13 cellular contexts compared by ENCODE assay signal in the genomic region with DNA sequence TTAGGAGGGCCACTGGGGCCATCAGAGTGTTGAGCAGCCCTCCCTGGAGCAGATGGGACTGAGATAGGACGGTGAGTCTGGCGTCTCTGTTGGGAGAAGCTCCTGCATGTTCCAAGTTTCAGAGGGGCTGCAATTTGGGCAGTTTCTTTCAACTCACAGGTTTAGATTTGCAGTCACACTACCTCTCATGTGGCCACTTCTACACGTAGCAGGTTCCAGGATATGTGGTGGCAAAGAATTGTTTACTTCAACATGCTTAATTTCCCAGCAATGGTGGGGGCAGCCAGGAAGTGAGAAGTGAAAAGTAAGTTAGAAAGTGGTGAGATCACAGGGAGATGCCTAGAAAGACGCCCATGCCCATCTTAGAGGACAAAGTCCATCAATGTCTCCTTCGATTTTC. TPM values are rescaled to one million over a fixed set of nuclear protein-coding genes. Genes with fewer than 3 reads are reported as not detected.
DNase-seq lines count a peak whose midpoint lies in the region; ATAC-seq and TF ChIP-seq lines count a peak whose summit lies in the region.
"Had no signal": no experiment of that assay in that cellular context is flagged by ENCODE, and none has a peak within 500 bp of the region (broad histone marks: within the 10 kb centered on the region; RNA-seq: fewer than 3 reads in every experiment).

No MANE protein-coding gene starts in this region.

- H3K27me3 ChIP-seq in OCI-LY3 (ENCODE audit: low read depth, low read length), result no peaks in the 10 kb centered on the region
- no peaks in the 10 kb centered on the region for H3K27me3 ChIP-seq in spleen (replicated peaks in 1 of 7)
- H3K27me3 ChIP-seq in SJCRH30, result no peaks in the 10 kb centered on the region
- H3K27me3 ChIP-seq in smooth muscle cell (ENCODE audit: low read depth), result no peaks in the 10 kb centered on the region
- H3K27me3 ChIP-seq: esophagus squamous epithelium, upper lobe of right lung had no signal

- no peaks in the 10 kb centered on the region for H3K9me3 Mint-ChIP-seq in activated naive CD8-positive, alpha-beta T cell (ENCODE audit: low read depth)
- H3K9me3 Mint-ChIP-seq: neural crest cell had no signal

- peak; percentile 33 for ATAC-seq in GM18502 (IDR thresholded peaks at IDR 0.05; ENCODE audit: poor library complexity, unreplicated experiment)
- ATAC-seq: upper lobe of right lung had no signal

- 43 to 57% (median 54%) methylated on average over 5 of the region's 5 CpGs for WGBS in spleen, 5 donors
- 73% methylated on average over 5 of the region's 5 CpGs for WGBS in smooth muscle cell (ENCODE audit: low lambda C conversion rate)

- H3K4me3 Mint-ChIP-seq in activated naive CD8-positive, alpha-beta T cell, result peak overlapping the region; percentile 65
- H3K4me3 Mint-ChIP-seq: neural crest cell had no signal

- H3K4me3 ChIP-seq in OCI-LY3 (ENCODE audit: low read length) (no peak overlapping the region), spleen (peak overlapping the region in 1 of 8 donors; percentile 29), SJCRH30 (no peak overlapping the region), smooth muscle cell (no peak overlapping the region), OCI-LY7 (ENCODE audit: low read depth, low read length, poor library complexity, severe bottlenecking) (no peak overlapping the region)
- H3K4me3 ChIP-seq: esophagus squamous epithelium, upper lobe of right lung had no signal

- H3K27me3 Mint-ChIP-seq in activated naive CD8-positive, alpha-beta T cell, result no peaks in the 10 kb centered on the region

- H3K27ac ChIP-seq in OCI-LY3 (ENCODE audit: low read length) (no peak overlapping the region), spleen (peak overlapping the region; percentile 65 to 85 (median 74)), SJCRH30 (no peak overlapping the region), smooth muscle cell (ENCODE audit: low read depth) (no peak overlapping the region), OCI-LY7 (ENCODE audit: low read depth, low read length, poor library complexity, severe bottlenecking) (no peak overlapping the region)
- H3K27ac ChIP-seq: upper lobe of right lung had no signal

- TF ChIP-seq POLR2A in spleen (IDR thresholded peaks at IDR 0.05), result no peak

- H3K36me3 ChIP-seq in OCI-LY3 (replicated peaks; ENCODE audit: low read depth, low read length) (peaks cover 7% of the 10 kb centered on the region), spleen (peaks cover 0 to 24% (median 0%) of the 10 kb centered on the region in 6 donors), SJCRH30 (peaks cover 22% of the 10 kb centered on the region), smooth muscle cell (ENCODE audit: low read depth) (no peaks in the 10 kb centered on the region), OCI-LY7 (ENCODE audit: insufficient read depth, low read length) (no peaks in the 10 kb centered on the region; the same call in 1 of the 2 replicates)
- H3K36me3 ChIP-seq: upper lobe of right lung had no signal

- H3K4me1 ChIP-seq in OCI-LY3 (ENCODE audit: low read length), result peaks cover 40% of the 10 kb centered on the region
- peaks cover 49 to 100% (median 90%) of the 10 kb centered on the region in 6 donors for H3K4me1 ChIP-seq in spleen
- H3K4me1 ChIP-seq in SJCRH30, result no peaks in the 10 kb centered on the region
- H3K4me1 ChIP-seq in smooth muscle cell (ENCODE audit: low read depth), result no peaks in the 10 kb centered on the region
- peaks cover 36% of the 10 kb centered on the region for H3K4me1 ChIP-seq in OCI-LY7 (ENCODE audit: insufficient read depth, low read length, poor library complexity, severe bottlenecking)

- no peaks in the 10 kb centered on the region for H3K9me2 ChIP-seq in OCI-LY7 (ENCODE audit: insufficient read depth, low read length)

- TF ChIP-seq CTCF in OCI-LY3 (IDR thresholded peaks at IDR 0.05; ENCODE audit: low read depth, low read length) (no peak), spleen (IDR thresholded peaks at IDR 0.05 in 8 of 11, conservative IDR thresholded peaks at IDR 0.05 in 3 of 11) (peak in 1 of 11 experiments; percentile 3), smooth muscle cell (IDR thresholded peaks at IDR 0.05; ENCODE audit: borderline replicate concordance, insufficient read depth, poor library complexity, severe bottlenecking) (no peak), OCI-LY7 (conservative IDR thresholded peaks at IDR 0.05; ENCODE audit: low read length) (no peak)

- H3K9ac ChIP-seq in OCI-LY3 (ENCODE audit: low read length), result no peak overlapping the region
- H3K9ac ChIP-seq in smooth muscle cell (ENCODE audit: low read depth), result no peak overlapping the region

- peaks cover 97% of the 10 kb centered on the region for H3K4me1 Mint-ChIP-seq in activated naive CD8-positive, alpha-beta T cell (ENCODE audit: low read depth)

- intact Hi-C loops in spleen (cut with DNase I; ENCODE audit: low total_unique reads), result no loop called here
- intact Hi-C loops in OCI-LY7 (cut with micrococcal nuclease; ENCODE audit: unreplicated experiment), result no loop called here

- H3K4me2 ChIP-seq in OCI-LY3 (ENCODE audit: low read length), result peak overlapping the region; percentile 66
- H3K4me2 ChIP-seq in smooth muscle cell, result no peak overlapping the region
- no peak overlapping the region for H3K4me2 ChIP-seq in OCI-LY7 (ENCODE audit: low read length)

- H3K36me3 Mint-ChIP-seq in activated naive CD8-positive, alpha-beta T cell, result peaks cover 25% of the 10 kb centered on the region

- no TSS peak for BruUV-seq in OCI-LY7 (replicated peaks; lab: Mats Ljungman, UMichigan)

- H2AFZ ChIP-seq in OCI-LY3 (ENCODE audit: low read depth, low read length) (no peak overlapping the region), smooth muscle cell (ENCODE audit: low read depth) (no peak overlapping the region), OCI-LY7 (ENCODE audit: low read length) (no peak overlapping the region)

- CTCF ChIA-PET in OCI-LY7 (lab: Charles Lee; ENCODE audit: unreplicated experiment), result no interaction called here

- H3F3A ChIP-seq in smooth muscle cell (ENCODE audit: low read depth), result no peaks in the 10 kb centered on the region

- no peak for DNase-seq in spleen
- no peak for DNase-seq in cortex of kidney (lab: John Stamatoyannopoulos, UW)
- DNase-seq in SJCRH30, result no peak
- DNase-seq in smooth muscle cell (lab: John Stamatoyannopoulos, UW; ENCODE audit: unreplicated experiment), result no peak
- no peak for DNase-seq in OCI-LY7 (ENCODE audit: low spot score)
- DNase-seq: Caco-2, esophagus squamous epithelium, NCI-H1048, upper lobe of right lung had no signal

- no peaks in the 10 kb centered on the region for H3K9me3 ChIP-seq in OCI-LY3 (ENCODE audit: insufficient read depth, low read length)
- no peaks in the 10 kb centered on the region for H3K9me3 ChIP-seq in spleen
- H3K9me3 ChIP-seq in SJCRH30 (replicated peaks), result no peaks in the 10 kb centered on the region; the same call in 1 of the 2 replicates
- H3K9me3 ChIP-seq in smooth muscle cell (replicated peaks; ENCODE audit: low read depth), result no peaks in the 10 kb centered on the region
- H3K9me3 ChIP-seq in OCI-LY7 (ENCODE audit: low read length), result no peaks in the 10 kb centered on the region
- H3K9me3 ChIP-seq: Caco-2, esophagus squamous epithelium, upper lobe of right lung had no signal

- POLR2A ChIA-PET in OCI-LY7 (lab: Charles Lee), result interaction anchor here (1.3 kb wide), 1 partner anchor 10 kb away, joined by 3 read pairs; no protein-coding TSS in a partner anchor

- peaks cover 74% of the 10 kb centered on the region for H3K79me2 ChIP-seq in OCI-LY3 (ENCODE audit: low read length)
- peaks cover 100% of the 10 kb centered on the region for H3K79me2 ChIP-seq in smooth muscle cell (ENCODE audit: low read depth)
- peaks cover 11% of the 10 kb centered on the region; the same call in 1 of the 2 replicates for H3K79me2 ChIP-seq in OCI-LY7 (ENCODE audit: insufficient read depth, low read depth, low read length)

- H3K27ac Mint-ChIP-seq in activated naive CD8-positive, alpha-beta T cell, result peak overlapping the region; percentile 99

- H4K20me1 ChIP-seq in OCI-LY3 (ENCODE audit: insufficient read depth, low read length) (peaks cover 90% of the 10 kb centered on the region), smooth muscle cell (ENCODE audit: low read depth) (peaks cover 100% of the 10 kb centered on the region), OCI-LY7 (ENCODE audit: insufficient read depth, low read length) (no peaks in the 10 kb centered on the region; the same call in 1 of the 2 replicates)

RNA-seq across cellular contexts. Expression of gene NCK2, which starts 9.3 kb away (rescaled TPM):
- total RNA-seq in spleen (100 to 1,000 TPM in 2 of 7 donors, 10 to 100 TPM in 5; 50.3 to 106 (median 82.9) TPM), smooth muscle cell (25.0 and 29.0 TPM in 2 replicates), OCI-LY7 (2022) (33.5 and 34.2 TPM in 2 replicates)
- polyA plus RNA-seq in spleen (10 to 100 TPM; 21.5 to 32.1 (median 30.0) TPM), smooth muscle cell (44.8 and 50.5 TPM in 2 replicates)
- 50.5 and 51.9 TPM in 2 replicates for total RNA-seq in SJCRH30 (2014; rRNA removed; shearing (Covaris generic))
- total RNA-seq in OCI-LY7 (2014; rRNA removed; shearing (Covaris generic)), result 23.4 and 24.7 TPM in 2 replicates

Comparison
In these comparisons a context has a peak if more than half of its experiments do, and no peak if none do; other contexts are left out.
1. H3K27ac ChIP-seq: peak in spleen (8 of 8); none in OCI-LY3 (single experiment), SJCRH30 (single experiment), smooth muscle cell (single experiment) and OCI-LY7 (single experiment).